Comparison of ENCODE assay signal across 9 cellular contexts in the genomic region with DNA sequence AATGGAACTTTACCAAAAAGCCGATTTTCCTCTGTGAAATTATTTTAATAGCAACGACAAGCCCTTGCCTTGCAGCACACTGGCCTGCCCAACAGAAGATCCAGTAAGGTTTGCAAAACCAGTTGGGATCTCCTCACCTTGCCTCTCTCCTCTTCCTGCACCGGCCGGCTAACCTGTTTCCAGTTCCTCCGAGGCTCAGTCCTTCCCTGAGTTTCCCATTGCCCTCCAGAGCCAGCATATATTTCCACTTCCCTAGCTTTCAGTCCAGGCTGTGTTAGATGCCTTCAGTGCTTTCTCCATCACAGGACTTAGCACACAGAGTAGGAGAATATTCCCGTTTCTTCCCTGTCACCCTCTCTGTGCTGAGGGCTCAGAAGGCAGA.
DNase-seq lines count a peak whose midpoint lies in the region; ATAC-seq and TF ChIP-seq lines count a peak whose summit lies in the region.
"Had no signal": no experiment of that assay in that cellular context is flagged by ENCODE, and none has a peak within 500 bp of the region (broad histone marks: within the 10 kb centered on the region; RNA-seq: fewer than 3 reads in every experiment).

No MANE protein-coding gene starts in this region.

- H3K9ac ChIP-seq in BLaER1 treated with 17β-estradiol and CSF1 and Interleukin-3, amounts not matched to agents 10 nM and 100 nM: peak overlapping the region in 1 of 11 experiments; percentile 5; a peak in 2 of 22 replicates
- H3K9ac ChIP-seq in duodenal mucosa (ENCODE audit: low read depth in 1 of 2, low read length in 2 of 2): peak overlapping the region; percentile 58 to 88
- peak overlapping the region; percentile 84 for H3K9ac ChIP-seq in mucosa of stomach (ENCODE audit: low read length)
- H3K9ac ChIP-seq: KMS-11 had no signal

- H3K4me3 ChIP-seq in BLaER1 treated with 17β-estradiol and CSF1 and Interleukin-3, amounts not matched to agents 10 nM and 100 nM: peak overlapping the region in 3 of 10 experiments; percentile 51 to 70 (median 62); a peak in 6 of 20 replicates
- peak overlapping the region; percentile 76 to 84 for H3K4me3 ChIP-seq in duodenal mucosa (ENCODE audit: low read depth in 1 of 2, low read length in 2 of 2)
- peak overlapping the region; percentile 81 for H3K4me3 ChIP-seq in mucosa of stomach (ENCODE audit: low read length)
- H3K4me3 ChIP-seq in uterus: peak overlapping the region in 1 of 2 donors; percentile 30

- no peak overlapping the region for H3K27ac ChIP-seq in BLaER1 treated with 17β-estradiol and CSF1 and Interleukin-3, amounts not matched to agents 10 nM and 100 nM
- H3K27ac ChIP-seq in duodenal mucosa (ENCODE audit: low read depth, low read length): no peak overlapping the region
- H3K27ac ChIP-seq in uterus: no peak overlapping the region
- H3K27ac ChIP-seq: KMS-11 had no signal

- H3K4me2 ChIP-seq in BLaER1 treated with 17β-estradiol and CSF1 and Interleukin-3, amounts not matched to agents 10 nM and 100 nM: peak overlapping the region; percentile 66 to 82 (median 74); a peak in 15 of 22 replicates
- H3K4me2 ChIP-seq: KMS-11 had no signal

- TF ChIP-seq CTCF in uterus (IDR thresholded peaks at IDR 0.05): no peak

- intact Hi-C loops in uterus (cut with DNase I; ENCODE audit: low total_unique reads): no loop called here

- peaks cover 0 to 4% (median 0%) of the 10 kb centered on the region in 11 experiments; a peak in 2 of 22 replicates for H3K9me3 ChIP-seq in BLaER1 treated with 17β-estradiol and CSF1 and Interleukin-3, amounts not matched to agents 10 nM and 100 nM (replicated peaks in 1 of 11)
- no peaks in the 10 kb centered on the region for H3K9me3 ChIP-seq in duodenal mucosa (ENCODE audit: control insufficient read depth in 1 of 2, low read length in 2 of 2)
- no peaks in the 10 kb centered on the region for H3K9me3 ChIP-seq in mucosa of stomach (ENCODE audit: control insufficient read depth, low read length)
- no peaks in the 10 kb centered on the region for H3K9me3 ChIP-seq in uterus

- peak; percentile 51 for DNase-seq in NCI-H1694 treated with DMSO at 0.1 percent for 48 hours (lab: John Stamatoyannopoulos, UW)
- DNase-seq in RKO (ENCODE audit: low spot score): no peak
- DNase-seq in activated CD8-positive, alpha-beta memory T cell treated with anti-CD3 and anti-CD28 coated beads, Interleukin-2, amount 50 U/mL, for 4 hours: no peak
- DNase-seq in uterus: no peak

- peaks cover 0 to 8% (median 2%) of the 10 kb centered on the region in 10 experiments; a peak in 11 of 20 replicates for H3K4me1 ChIP-seq in BLaER1 treated with 17β-estradiol and CSF1 and Interleukin-3, amounts not matched to agents 10 nM and 100 nM
- H3K4me1 ChIP-seq in duodenal mucosa (ENCODE audit: control insufficient read depth in 1 of 2, insufficient read depth in 2 of 2, low read length in 2 of 2): peaks cover 10 to 18% of the 10 kb centered on the region in 2 donors
- H3K4me1 ChIP-seq in mucosa of stomach (ENCODE audit: control insufficient read depth, insufficient read depth, low read length): peaks cover 13% of the 10 kb centered on the region
- no peaks in the 10 kb centered on the region for H3K4me1 ChIP-seq in uterus

- H4K20me1 ChIP-seq in BLaER1 treated with 17β-estradiol and CSF1 and Interleukin-3, amounts not matched to agents 10 nM and 100 nM: no peaks in the 10 kb centered on the region

- no peaks in the 10 kb centered on the region for H3K36me3 ChIP-seq in BLaER1 treated with 17β-estradiol and CSF1 and Interleukin-3, amounts not matched to agents 10 nM and 100 nM
- no peaks in the 10 kb centered on the region for H3K36me3 ChIP-seq in duodenal mucosa (ENCODE audit: control insufficient read depth in 1 of 2, insufficient read depth in 2 of 2, low read length in 2 of 2)
- H3K36me3 ChIP-seq in mucosa of stomach (ENCODE audit: control insufficient read depth, insufficient read depth, low read length): no peaks in the 10 kb centered on the region
- H3K36me3 ChIP-seq in uterus: no peaks in the 10 kb centered on the region

- H3K27me3 ChIP-seq in BLaER1 treated with 17β-estradiol and CSF1 and Interleukin-3, amounts not matched to agents 10 nM and 100 nM: peaks cover 22 to 35% (median 29%) of the 10 kb centered on the region in 11 experiments
- H3K27me3 ChIP-seq in duodenal mucosa (ENCODE audit: control insufficient read depth in 1 of 2, insufficient read depth in 2 of 2, low read length in 2 of 2): no peaks in the 10 kb centered on the region
- no peaks in the 10 kb centered on the region for H3K27me3 ChIP-seq in mucosa of stomach (ENCODE audit: control insufficient read depth, insufficient read depth, low read length)
- H3K27me3 ChIP-seq in uterus: no peaks in the 10 kb centered on the region

- no peak for TF ChIP-seq POLR2A in uterus (IDR thresholded peaks at IDR 0.05)

- ATAC-seq in HG02852 (IDR thresholded peaks at IDR 0.05; ENCODE audit: unreplicated experiment): no peak
